Comparison of ENCODE assay signal across 1 cellular context in the genomic region with DNA sequence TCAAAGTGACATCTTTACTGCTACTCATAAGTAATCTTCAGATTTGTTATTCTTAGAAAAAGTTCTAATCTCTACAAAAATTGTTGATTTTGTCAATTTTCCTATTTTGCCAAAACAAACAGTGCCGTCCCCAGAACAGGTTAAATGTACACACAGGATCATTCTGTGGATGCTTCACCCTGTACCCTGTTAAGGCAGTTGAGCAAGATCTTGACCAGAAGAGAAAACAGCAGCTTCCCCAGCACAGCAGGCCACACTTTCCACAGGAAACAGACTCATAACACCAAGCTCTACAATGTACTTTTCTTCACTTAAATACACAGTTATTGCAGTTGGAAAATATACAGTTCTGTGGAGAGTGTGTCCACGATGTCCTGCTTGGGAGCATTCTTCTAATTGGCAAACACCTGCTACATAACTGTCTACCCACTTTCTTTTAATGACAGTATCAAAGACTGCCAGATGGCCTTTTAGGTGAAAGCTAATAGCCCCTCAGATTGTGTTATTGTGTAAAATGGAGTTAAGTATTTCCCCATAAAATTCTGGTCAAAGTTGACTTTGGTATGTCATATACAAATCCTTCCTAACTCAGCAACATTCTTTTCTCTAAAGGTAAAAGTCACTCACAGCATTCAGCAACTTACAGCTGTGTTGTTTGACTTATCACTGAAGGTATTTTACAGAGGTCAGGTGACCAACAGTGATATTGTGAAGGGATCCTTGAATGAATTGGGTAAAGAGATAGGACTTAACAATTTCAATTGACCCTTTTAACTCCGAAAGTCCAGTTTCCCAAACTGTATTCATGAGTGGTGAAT.
TF ChIP-seq lines count a peak whose summit lies in the region.

No MANE protein-coding gene starts in this region.

TF ChIP-seq in HepG2, 621 proteins besides CTCF, POLR2A, EP300 and RAD21 (continued from another document and continues in another):
- TF ChIP-seq ZBTB21 (CRISPR knock-in tag; IDR thresholded peaks at IDR 0.05) (peak; percentile 71), ZNF644 (CRISPR knock-in tag; IDR thresholded peaks at IDR 0.05; ENCODE audit: low read depth) (peak; percentile 93), ZNF34 (CRISPR knock-in tag; IDR thresholded peaks at IDR 0.05; ENCODE audit: borderline replicate concordance) (peak; percentile 88), DNMT1 (CRISPR knock-in tag; IDR thresholded peaks at IDR 0.05) (0 out of 2 replicates have a peak, but pooled peaks have one; percentile 38), ETV6 (CRISPR knock-in tag; conservative IDR thresholded peaks at IDR 0.05) (no peak), PHF5A (CRISPR knock-in tag; IDR thresholded peaks at IDR 0.05; ENCODE audit: low read depth, unreplicated experiment) (peak; percentile 80), MBD4 (IDR thresholded peaks at IDR 0.05; ENCODE audit: borderline replicate concordance, low read length) (peak; percentile 96), YEATS2 (CRISPR knock-in tag; IDR thresholded peaks at IDR 0.05; ENCODE audit: borderline replicate concordance) (peak; percentile 48; the same call in 1 of the 2 replicates), ZNF737 (CRISPR knock-in tag; IDR thresholded peaks at IDR 0.05; ENCODE audit: borderline replicate concordance) (no peak), PAX8 (CRISPR knock-in tag; IDR thresholded peaks at IDR 0.05; ENCODE audit: borderline replicate concordance) (0 out of 2 replicates have a peak, but pooled peaks have one; percentile 50), ZNF563 (CRISPR knock-in tag; IDR thresholded peaks at IDR 0.05) (no peak), ZNF598 (CRISPR knock-in tag; IDR thresholded peaks at IDR 0.05; ENCODE audit: borderline replicate concordance) (no peak), RAD51 (IDR thresholded peaks at IDR 0.05; ENCODE audit: borderline replicate concordance) (peak; percentile 38; the same call in 1 of the 2 replicates), KAT8 (CRISPR knock-in tag; IDR thresholded peaks at IDR 0.05) (peak; percentile 75), AGO2 (optimal IDR thresholded peaks at IDR 0.05; ENCODE audit: low read depth, low read length) (no peak), NFATC3 (CRISPR knock-in tag; IDR thresholded peaks at IDR 0.05) (peak; percentile 81; the same call in 1 of the 2 replicates), GATA4 (IDR thresholded peaks at IDR 0.05; ENCODE audit: borderline replicate concordance, low read depth) (peak; percentile 94), NKX3-1 (CRISPR knock-in tag; IDR thresholded peaks at IDR 0.05) (no peak; the same call in 1 of the 2 replicates), AKAP8 (CRISPR knock-in tag; IDR thresholded peaks at IDR 0.05) (peak; percentile 83; the same call in 1 of the 2 replicates), RFXANK (CRISPR knock-in tag; IDR thresholded peaks at IDR 0.05) (0 out of 2 replicates have a peak, but pooled peaks have one; percentile 49), RBFOX2 (IDR thresholded peaks at IDR 0.05; ENCODE audit: low read depth, low read length) (no peak), EEA1 (CRISPR knock-in tag; IDR thresholded peaks at IDR 0.05; ENCODE audit: borderline replicate concordance) (no peak), ZNF431 (CRISPR knock-in tag; IDR thresholded peaks at IDR 0.05; ENCODE audit: borderline replicate concordance, low read depth) (peak; percentile 67; the same call in 1 of the 2 replicates), CC2D1A (CRISPR knock-in tag; IDR thresholded peaks at IDR 0.05) (no peak), ZNF263 (CRISPR knock-in tag; IDR thresholded peaks at IDR 0.05) (no peak; the same call in 1 of the 2 replicates), CEBPB (IDR thresholded peaks at IDR 0.05; ENCODE audit: borderline replicate concordance, low read depth, low read length) (peak; percentile 91; the same call in 1 of the 2 replicates), PTBP1 (IDR thresholded peaks at IDR 0.05; ENCODE audit: low read depth, low read length, poor library complexity, severe bottlenecking) (no peak), SMYD3 (CRISPR knock-in tag; IDR thresholded peaks at IDR 0.05) (peak; percentile 98; the same call in 1 of the 2 replicates), ZNF629 (CRISPR knock-in tag; conservative IDR thresholded peaks at IDR 0.05) (peak; percentile 48; the same call in 1 of the 2 replicates), SUZ12 (IDR thresholded peaks at IDR 0.05; ENCODE audit: low read depth, low read length) (no peak), ZNF713 (CRISPR knock-in tag; IDR thresholded peaks at IDR 0.05) (no peak), ZNF546 (CRISPR knock-in tag; conservative IDR thresholded peaks at IDR 0.05) (no peak)
- TF ChIP-seq, protein P1, sequence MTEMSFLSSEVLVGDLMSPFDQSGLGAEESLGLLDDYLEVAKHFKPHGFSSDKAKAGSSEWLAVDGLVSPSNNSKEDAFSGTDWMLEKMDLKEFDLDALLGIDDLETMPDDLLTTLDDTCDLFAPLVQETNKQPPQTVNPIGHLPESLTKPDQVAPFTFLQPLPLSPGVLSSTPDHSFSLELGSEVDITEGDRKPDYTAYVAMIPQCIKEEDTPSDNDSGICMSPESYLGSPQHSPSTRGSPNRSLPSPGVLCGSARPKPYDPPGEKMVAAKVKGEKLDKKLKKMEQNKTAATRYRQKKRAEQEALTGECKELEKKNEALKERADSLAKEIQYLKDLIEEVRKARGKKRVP (CRISPR knock-in tag; IDR thresholded peaks at IDR 0.05): peak; percentile 20 to 74; a peak in 2 of 4 replicates
- TF ChIP-seq, protein P2, sequence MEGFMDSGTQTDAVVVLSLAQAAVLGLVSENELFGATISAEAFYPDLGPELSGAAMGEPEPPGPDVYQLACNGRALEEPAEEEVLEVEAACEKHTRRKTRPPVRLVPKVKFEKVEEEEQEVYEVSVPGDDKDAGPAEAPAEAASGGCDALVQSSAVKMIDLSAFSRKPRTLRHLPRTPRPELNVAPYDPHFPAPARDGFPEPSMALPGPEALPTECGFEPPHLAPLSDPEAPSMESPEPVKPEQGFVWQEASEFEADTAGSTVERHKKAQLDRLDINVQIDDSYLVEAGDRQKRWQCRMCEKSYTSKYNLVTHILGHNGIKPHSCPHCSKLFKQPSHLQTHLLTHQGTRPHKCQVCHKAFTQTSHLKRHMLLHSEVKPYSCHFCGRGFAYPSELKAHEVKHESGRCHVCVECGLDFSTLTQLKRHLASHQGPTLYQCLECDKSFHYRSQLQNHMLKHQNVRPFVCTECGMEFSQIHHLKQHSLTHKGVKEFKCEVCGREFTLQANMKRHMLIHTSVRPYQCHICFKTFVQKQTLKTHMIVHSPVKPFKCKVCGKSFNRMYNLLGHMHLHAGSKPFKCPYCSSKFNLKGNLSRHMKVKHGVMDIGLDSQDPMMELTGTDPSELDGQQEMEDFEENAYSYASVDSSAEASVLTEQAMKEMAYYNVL (CRISPR knock-in tag; IDR thresholded peaks at IDR 0.05; ENCODE audit: borderline replicate concordance): peak; percentile 92
- TF ChIP-seq, protein P3, sequence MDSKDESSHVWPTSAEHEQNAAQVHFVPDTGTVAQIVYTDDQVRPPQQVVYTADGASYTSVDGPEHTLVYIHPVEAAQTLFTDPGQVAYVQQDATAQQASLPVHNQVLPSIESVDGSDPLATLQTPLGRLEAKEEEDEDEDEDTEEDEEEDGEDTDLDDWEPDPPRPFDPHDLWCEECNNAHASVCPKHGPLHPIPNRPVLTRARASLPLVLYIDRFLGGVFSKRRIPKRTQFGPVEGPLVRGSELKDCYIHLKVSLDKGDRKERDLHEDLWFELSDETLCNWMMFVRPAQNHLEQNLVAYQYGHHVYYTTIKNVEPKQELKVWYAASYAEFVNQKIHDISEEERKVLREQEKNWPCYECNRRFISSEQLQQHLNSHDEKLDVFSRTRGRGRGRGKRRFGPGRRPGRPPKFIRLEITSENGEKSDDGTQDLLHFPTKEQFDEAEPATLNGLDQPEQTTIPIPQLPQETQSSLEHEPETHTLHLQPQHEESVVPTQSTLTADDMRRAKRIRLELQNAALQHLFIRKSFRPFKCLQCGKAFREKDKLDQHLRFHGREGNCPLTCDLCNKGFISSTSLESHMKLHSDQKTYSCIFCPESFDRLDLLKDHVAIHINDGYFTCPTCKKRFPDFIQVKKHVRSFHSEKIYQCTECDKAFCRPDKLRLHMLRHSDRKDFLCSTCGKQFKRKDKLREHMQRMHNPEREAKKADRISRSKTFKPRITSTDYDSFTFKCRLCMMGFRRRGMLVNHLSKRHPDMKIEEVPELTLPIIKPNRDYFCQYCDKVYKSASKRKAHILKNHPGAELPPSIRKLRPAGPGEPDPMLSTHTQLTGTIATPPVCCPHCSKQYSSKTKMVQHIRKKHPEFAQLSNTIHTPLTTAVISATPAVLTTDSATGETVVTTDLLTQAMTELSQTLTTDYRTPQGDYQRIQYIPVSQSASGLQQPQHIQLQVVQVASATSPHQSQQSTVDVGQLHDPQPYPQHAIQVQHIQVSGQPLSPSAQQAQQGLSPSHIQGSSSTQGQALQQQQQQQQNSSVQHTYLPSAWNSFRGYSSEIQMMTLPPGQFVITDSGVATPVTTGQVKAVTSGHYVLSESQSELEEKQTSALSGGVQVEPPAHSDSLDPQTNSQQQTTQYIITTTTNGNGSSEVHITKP (CRISPR knock-in tag; IDR thresholded peaks at IDR 0.05; ENCODE audit: low read depth): peak; percentile 68; the same call in 1 of the 2 replicates
- TF ChIP-seq, protein P4, sequence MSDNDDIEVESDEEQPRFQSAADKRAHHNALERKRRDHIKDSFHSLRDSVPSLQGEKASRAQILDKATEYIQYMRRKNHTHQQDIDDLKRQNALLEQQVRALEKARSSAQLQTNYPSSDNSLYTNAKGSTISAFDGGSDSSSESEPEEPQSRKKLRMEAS (IDR thresholded peaks at IDR 0.05): peak; percentile 79
- TF ChIP-seq, protein P5, sequence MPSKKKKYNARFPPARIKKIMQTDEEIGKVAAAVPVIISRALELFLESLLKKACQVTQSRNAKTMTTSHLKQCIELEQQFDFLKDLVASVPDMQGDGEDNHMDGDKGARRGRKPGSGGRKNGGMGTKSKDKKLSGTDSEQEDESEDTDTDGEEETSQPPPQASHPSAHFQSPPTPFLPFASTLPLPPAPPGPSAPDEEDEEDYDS (CRISPR knock-in tag; IDR thresholded peaks at IDR 0.05): peak; percentile 38
- TF ChIP-seq, protein P6, sequence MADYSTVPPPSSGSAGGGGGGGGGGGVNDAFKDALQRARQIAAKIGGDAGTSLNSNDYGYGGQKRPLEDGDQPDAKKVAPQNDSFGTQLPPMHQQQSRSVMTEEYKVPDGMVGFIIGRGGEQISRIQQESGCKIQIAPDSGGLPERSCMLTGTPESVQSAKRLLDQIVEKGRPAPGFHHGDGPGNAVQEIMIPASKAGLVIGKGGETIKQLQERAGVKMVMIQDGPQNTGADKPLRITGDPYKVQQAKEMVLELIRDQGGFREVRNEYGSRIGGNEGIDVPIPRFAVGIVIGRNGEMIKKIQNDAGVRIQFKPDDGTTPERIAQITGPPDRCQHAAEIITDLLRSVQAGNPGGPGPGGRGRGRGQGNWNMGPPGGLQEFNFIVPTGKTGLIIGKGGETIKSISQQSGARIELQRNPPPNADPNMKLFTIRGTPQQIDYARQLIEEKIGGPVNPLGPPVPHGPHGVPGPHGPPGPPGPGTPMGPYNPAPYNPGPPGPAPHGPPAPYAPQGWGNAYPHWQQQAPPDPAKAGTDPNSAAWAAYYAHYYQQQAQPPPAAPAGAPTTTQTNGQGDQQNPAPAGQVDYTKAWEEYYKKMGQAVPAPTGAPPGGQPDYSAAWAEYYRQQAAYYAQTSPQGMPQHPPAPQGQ (CRISPR knock-in tag; IDR thresholded peaks at IDR 0.05; ENCODE audit: borderline replicate concordance): peak; percentile 99; the same call in 1 of the 2 replicates
- TF ChIP-seq, protein P7, sequence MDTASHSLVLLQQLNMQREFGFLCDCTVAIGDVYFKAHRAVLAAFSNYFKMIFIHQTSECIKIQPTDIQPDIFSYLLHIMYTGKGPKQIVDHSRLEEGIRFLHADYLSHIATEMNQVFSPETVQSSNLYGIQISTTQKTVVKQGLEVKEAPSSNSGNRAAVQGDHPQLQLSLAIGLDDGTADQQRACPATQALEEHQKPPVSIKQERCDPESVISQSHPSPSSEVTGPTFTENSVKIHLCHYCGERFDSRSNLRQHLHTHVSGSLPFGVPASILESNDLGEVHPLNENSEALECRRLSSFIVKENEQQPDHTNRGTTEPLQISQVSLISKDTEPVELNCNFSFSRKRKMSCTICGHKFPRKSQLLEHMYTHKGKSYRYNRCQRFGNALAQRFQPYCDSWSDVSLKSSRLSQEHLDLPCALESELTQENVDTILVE (CRISPR knock-in tag; IDR thresholded peaks at IDR 0.05): peak; percentile 86
- TF ChIP-seq, protein P8, sequence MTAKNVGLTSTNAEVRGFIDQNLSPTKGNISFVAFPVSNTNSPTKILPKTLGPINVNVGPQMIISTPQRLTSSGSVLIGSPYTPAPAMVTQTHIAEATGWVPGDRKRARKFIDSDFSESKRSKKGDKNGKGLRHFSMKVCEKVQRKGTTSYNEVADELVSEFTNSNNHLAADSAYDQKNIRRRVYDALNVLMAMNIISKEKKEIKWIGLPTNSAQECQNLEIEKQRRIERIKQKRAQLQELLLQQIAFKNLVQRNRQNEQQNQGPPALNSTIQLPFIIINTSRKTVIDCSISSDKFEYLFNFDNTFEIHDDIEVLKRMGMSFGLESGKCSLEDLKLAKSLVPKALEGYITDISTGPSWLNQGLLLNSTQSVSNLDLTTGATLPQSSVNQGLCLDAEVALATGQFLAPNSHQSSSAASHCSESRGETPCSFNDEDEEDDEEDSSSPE (CRISPR knock-in tag; IDR thresholded peaks at IDR 0.05): 0 out of 2 replicates have a peak, but pooled peaks have one; percentile 35
- TF ChIP-seq, protein P9, sequence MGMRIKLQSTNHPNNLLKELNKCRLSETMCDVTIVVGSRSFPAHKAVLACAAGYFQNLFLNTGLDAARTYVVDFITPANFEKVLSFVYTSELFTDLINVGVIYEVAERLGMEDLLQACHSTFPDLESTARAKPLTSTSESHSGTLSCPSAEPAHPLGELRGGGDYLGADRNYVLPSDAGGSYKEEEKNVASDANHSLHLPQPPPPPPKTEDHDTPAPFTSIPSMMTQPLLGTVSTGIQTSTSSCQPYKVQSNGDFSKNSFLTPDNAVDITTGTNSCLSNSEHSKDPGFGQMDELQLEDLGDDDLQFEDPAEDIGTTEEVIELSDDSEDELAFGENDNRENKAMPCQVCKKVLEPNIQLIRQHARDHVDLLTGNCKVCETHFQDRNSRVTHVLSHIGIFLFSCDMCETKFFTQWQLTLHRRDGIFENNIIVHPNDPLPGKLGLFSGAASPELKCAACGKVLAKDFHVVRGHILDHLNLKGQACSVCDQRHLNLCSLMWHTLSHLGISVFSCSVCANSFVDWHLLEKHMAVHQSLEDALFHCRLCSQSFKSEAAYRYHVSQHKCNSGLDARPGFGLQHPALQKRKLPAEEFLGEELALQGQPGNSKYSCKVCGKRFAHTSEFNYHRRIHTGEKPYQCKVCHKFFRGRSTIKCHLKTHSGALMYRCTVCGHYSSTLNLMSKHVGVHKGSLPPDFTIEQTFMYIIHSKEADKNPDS (CRISPR knock-in tag; IDR thresholded peaks at IDR 0.05): no peak
- TF ChIP-seq, protein P10, sequence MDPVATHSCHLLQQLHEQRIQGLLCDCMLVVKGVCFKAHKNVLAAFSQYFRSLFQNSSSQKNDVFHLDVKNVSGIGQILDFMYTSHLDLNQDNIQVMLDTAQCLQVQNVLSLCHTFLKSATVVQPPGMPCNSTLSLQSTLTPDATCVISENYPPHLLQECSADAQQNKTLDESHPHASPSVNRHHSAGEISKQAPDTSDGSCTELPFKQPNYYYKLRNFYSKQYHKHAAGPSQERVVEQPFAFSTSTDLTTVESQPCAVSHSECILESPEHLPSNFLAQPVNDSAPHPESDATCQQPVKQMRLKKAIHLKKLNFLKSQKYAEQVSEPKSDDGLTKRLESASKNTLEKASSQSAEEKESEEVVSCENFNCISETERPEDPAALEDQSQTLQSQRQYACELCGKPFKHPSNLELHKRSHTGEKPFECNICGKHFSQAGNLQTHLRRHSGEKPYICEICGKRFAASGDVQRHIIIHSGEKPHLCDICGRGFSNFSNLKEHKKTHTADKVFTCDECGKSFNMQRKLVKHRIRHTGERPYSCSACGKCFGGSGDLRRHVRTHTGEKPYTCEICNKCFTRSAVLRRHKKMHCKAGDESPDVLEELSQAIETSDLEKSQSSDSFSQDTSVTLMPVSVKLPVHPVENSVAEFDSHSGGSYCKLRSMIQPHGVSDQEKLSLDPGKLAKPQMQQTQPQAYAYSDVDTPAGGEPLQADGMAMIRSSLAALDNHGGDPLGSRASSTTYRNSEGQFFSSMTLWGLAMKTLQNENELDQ (CRISPR knock-in tag; IDR thresholded peaks at IDR 0.05; ENCODE audit: borderline replicate concordance): 0 out of 2 replicates have a peak, but pooled peaks have one; percentile 84
